ENCODE assay signal across 14 cellular contexts in genomic region chr9:113664176-113664875, GRCh38.
DNase-seq lines count a peak whose midpoint lies in the region; ATAC-seq and TF ChIP-seq lines count a peak whose summit lies in the region.
"Had no signal": no experiment of that assay in that cellular context is flagged by ENCODE, and none has a peak within 500 bp of the region (broad histone marks: within the 10 kb centered on the region; RNA-seq: fewer than 3 reads in every experiment).

No MANE protein-coding gene starts in this region.

- no peaks in the 10 kb centered on the region for H3K9me3 Mint-ChIP-seq in natural killer cell treated with Interleukin-12 subunit alpha and Interleukin-12 subunit beta and Interleukin-15 and Interleukin-18, amount 100 ng/mL, for 72 hours
- no peaks in the 10 kb centered on the region for H3K9me3 Mint-ChIP-seq in natural killer cell
- H3K9me3 Mint-ChIP-seq: CD8-positive, alpha-beta memory T cell; H9 had no signal

- DNase-seq in natural killer cell treated with Interleukin-12 subunit alpha and Interleukin-12 subunit beta and Interleukin-15 and Interleukin-18, amount 100 ng/mL, for 72 hours (ENCODE audit: low spot score), result peak; percentile 18
- DNase-seq in natural killer cell, result no peak
- peak; percentile 77 for DNase-seq in dermis blood vessel endothelial cell
- DNase-seq in mesenteric fat pad (ENCODE audit: low spot score), result peak; percentile 59
- no peak for DNase-seq in Kasumi-1 (lab: John Stamatoyannopoulos, UW)
- no peak for DNase-seq in activated T-cell treated with anti-CD3 and anti-CD28 coated beads for 4 hours
- DNase-seq: BE2C; CD8-positive, alpha-beta memory T cell; DMS53; GF-D8; H9 had no signal

- H3K4me1 Mint-ChIP-seq in natural killer cell treated with Interleukin-12 subunit alpha and Interleukin-12 subunit beta and Interleukin-15 and Interleukin-18, amount 100 ng/mL, for 72 hours (ENCODE audit: low read depth in 2 of 2), result no peaks in the 10 kb centered on the region
- peaks cover 0 to 4% of the 10 kb centered on the region in 2 donors for H3K4me1 Mint-ChIP-seq in natural killer cell
- H3K4me1 Mint-ChIP-seq: CD8-positive, alpha-beta memory T cell had no signal

- H3K27ac Mint-ChIP-seq in natural killer cell treated with Interleukin-12 subunit alpha and Interleukin-12 subunit beta and Interleukin-15 and Interleukin-18, amount 100 ng/mL, for 72 hours, result no peak overlapping the region
- H3K27ac Mint-ChIP-seq in natural killer cell, result no peak overlapping the region
- H3K27ac Mint-ChIP-seq: CD8-positive, alpha-beta memory T cell; H9 had no signal

- intact Hi-C loops in natural killer cell (cut with micrococcal nuclease), result no loop called here

- H3K4me3 Mint-ChIP-seq in natural killer cell treated with Interleukin-12 subunit alpha and Interleukin-12 subunit beta and Interleukin-15 and Interleukin-18, amount 100 ng/mL, for 72 hours, result no peak overlapping the region
- no peak overlapping the region for H3K4me3 Mint-ChIP-seq in natural killer cell
- H3K4me3 Mint-ChIP-seq: CD8-positive, alpha-beta memory T cell; H9 had no signal

- H3K36me3 Mint-ChIP-seq in natural killer cell treated with Interleukin-12 subunit alpha and Interleukin-12 subunit beta and Interleukin-15 and Interleukin-18, amount 100 ng/mL, for 72 hours, result no peaks in the 10 kb centered on the region
- no peaks in the 10 kb centered on the region for H3K36me3 Mint-ChIP-seq in natural killer cell
- H3K36me3 Mint-ChIP-seq: CD8-positive, alpha-beta memory T cell had no signal

- no peak for TF ChIP-seq CTCF in natural killer cell (IDR thresholded peaks at IDR 0.05)

- no peak for ATAC-seq in natural killer cell treated with Interleukin-12 subunit alpha and Interleukin-12 subunit beta and Interleukin-15 and Interleukin-18, amount 100 ng/mL, for 72 hours
- no peak for ATAC-seq in natural killer cell
- ATAC-seq in HG02763 (IDR thresholded peaks at IDR 0.05; ENCODE audit: unreplicated experiment), result no peak
- ATAC-seq: A549, HepG2 had no signal

- H3K27me3 Mint-ChIP-seq in natural killer cell treated with Interleukin-12 subunit alpha and Interleukin-12 subunit beta and Interleukin-15 and Interleukin-18, amount 100 ng/mL, for 72 hours, result peaks cover 19 to 30% of the 10 kb centered on the region in 2 donors
- peaks cover 21 to 24% of the 10 kb centered on the region in 2 donors for H3K27me3 Mint-ChIP-seq in natural killer cell (ENCODE audit: low read depth in 2 of 2)

Comparison
In these comparisons a context has a peak if more than half of its experiments do, and no peak if none do; other contexts are left out.
1. DNase-seq: peak in natural killer cell treated with Interleukin-12 subunit alpha and Interleukin-12 subunit beta and Interleukin-15 and Interleukin-18, amount 100 ng/mL, for 72 hours (single experiment), dermis blood vessel endothelial cell (single experiment) and mesenteric fat pad (single experiment); none in natural killer cell (single experiment), Kasumi-1 (0 of 2) and activated T-cell treated with anti-CD3 and anti-CD28 coated beads for 4 hours (single experiment).